In the genomic region with DNA sequence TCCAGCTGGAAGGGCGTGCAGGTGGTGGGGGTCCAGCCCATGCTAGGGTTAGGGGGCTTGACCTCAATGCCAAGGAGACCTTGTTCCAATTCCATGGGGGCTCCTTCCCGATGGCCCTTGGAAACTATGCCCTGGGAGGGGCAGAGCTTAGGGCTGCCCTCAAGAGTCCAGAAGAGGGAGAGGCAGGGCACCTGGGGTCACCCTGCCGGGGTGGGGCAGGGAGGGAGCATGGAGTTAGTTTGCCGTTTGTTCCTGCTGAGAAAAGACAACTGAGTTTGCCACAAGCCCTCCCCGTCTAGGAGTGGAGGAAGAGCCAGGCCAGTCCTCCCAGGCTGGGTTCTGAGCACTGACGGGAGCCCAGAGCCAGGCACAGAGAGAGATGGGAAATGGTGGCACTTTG, we compare ENCODE assay signal across 1 cellular context.
TF ChIP-seq lines count a peak whose summit lies in the region.

No MANE protein-coding gene starts in this region.

TF ChIP-seq in IMR-90, 13 proteins besides CTCF, POLR2A, EP300 and RAD21:
- TF ChIP-seq BHLHE40 (IDR thresholded peaks at IDR 0.05; ENCODE audit: low read depth, low read length) (no peak), MXI1 (IDR thresholded peaks at IDR 0.05; ENCODE audit: borderline replicate concordance, low read depth, low read length) (no peak), FOS (IDR thresholded peaks at IDR 0.05; ENCODE audit: low read depth, low read length) (no peak), CHD1 (IDR thresholded peaks at IDR 0.05; ENCODE audit: low read depth, low read length) (no peak), SMC3 (IDR thresholded peaks at IDR 0.05; ENCODE audit: low read depth, low read length) (no peak), MAFK (IDR thresholded peaks at IDR 0.05; ENCODE audit: low read depth, low read length) (no peak), CEBPB (IDR thresholded peaks at IDR 0.05; ENCODE audit: low read depth, low read length) (no peak), MAZ (IDR thresholded peaks at IDR 0.05; ENCODE audit: borderline replicate concordance, low read depth, low read length) (no peak), RCOR1 (IDR thresholded peaks at IDR 0.05; ENCODE audit: insufficient replicate concordance, low read length) (no peak), RFX5 (IDR thresholded peaks at IDR 0.05; ENCODE audit: low read depth, low read length) (no peak), NFE2L2 (IDR thresholded peaks at IDR 0.05; ENCODE audit: low read depth, low read length) (no peak)
- TF ChIP-seq, protein P1, sequence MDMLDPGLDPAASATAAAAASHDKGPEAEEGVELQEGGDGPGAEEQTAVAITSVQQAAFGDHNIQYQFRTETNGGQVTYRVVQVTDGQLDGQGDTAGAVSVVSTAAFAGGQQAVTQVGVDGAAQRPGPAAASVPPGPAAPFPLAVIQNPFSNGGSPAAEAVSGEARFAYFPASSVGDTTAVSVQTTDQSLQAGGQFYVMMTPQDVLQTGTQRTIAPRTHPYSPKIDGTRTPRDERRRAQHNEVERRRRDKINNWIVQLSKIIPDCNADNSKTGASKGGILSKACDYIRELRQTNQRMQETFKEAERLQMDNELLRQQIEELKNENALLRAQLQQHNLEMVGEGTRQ (IDR thresholded peaks at IDR 0.05; ENCODE audit: low read depth, low read length): no peak
- TF ChIP-seq, protein P2, sequence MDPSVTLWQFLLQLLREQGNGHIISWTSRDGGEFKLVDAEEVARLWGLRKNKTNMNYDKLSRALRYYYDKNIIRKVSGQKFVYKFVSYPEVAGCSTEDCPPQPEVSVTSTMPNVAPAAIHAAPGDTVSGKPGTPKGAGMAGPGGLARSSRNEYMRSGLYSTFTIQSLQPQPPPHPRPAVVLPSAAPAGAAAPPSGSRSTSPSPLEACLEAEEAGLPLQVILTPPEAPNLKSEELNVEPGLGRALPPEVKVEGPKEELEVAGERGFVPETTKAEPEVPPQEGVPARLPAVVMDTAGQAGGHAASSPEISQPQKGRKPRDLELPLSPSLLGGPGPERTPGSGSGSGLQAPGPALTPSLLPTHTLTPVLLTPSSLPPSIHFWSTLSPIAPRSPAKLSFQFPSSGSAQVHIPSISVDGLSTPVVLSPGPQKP (IDR thresholded peaks at IDR 0.05; ENCODE audit: borderline replicate concordance, low read depth, low read length): no peak
